In genomic region chr2:75551434-75551833, GRCh38 we compare ENCODE assay signal across 8 cellular contexts. TPM values are rescaled to one million over a fixed set of nuclear protein-coding genes. Genes with fewer than 3 reads are reported as not detected.
"Had no signal": no experiment of that assay in that cellular context is flagged by ENCODE, and none has a peak within 500 bp of the region (broad histone marks: within the 10 kb centered on the region; RNA-seq: fewer than 3 reads in every experiment).

No MANE protein-coding gene starts in this region.

- H3K4me3 ChIP-seq: GM23338 had no signal

- FAIRE-seq: H1, H54, HTR-8/SVneo had no signal

- DNase-seq: H9, HCEC 1CT had no signal

- H3K4me2 ChIP-seq: GM23338 had no signal

- H2AFZ ChIP-seq: GM23338 had no signal

- ATAC-seq: GM23338 had no signal

RNA-seq across cellular contexts. Expression of gene EVA1A, which starts 9.3 kb away (rescaled TPM):
- total RNA-seq: HT-29 had no signal
- polyA plus RNA-seq: IgD-negative memory B cell had no signal
